20 cellular contexts compared by ENCODE assay signal in the genomic region with DNA sequence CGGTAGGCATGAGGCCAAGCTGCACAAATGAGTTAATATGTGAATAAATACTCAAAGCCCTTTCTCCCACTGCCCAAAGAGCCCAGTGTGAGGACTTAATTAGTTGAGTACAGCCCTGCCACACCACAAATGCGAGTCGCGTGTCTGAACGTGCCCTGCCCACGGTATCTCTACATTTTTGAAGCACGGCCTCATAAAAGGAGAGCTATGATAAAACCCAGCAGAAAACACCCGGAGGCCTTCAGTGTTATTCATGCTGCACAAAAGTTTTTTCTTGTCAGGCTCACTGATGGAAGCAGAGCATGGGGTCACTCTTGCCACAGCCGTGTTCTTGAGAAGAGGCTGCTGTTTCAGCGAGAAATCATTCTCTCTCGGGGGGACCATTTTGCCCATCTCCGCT.
A peak's percentile ranks its signal among the peaks of the same experiment; 100 is the strongest.
DNase-seq lines count a peak whose midpoint lies in the region; ATAC-seq, FAIRE-seq and TF ChIP-seq lines count a peak whose summit lies in the region.
"Had no signal": no experiment of that assay in that cellular context is flagged by ENCODE, and none has a peak within 500 bp of the region (broad histone marks: within the 10 kb centered on the region; RNA-seq: fewer than 3 reads in every experiment).

No MANE protein-coding gene starts in this region.

- 0 out of 2 replicates have a peak, but pooled peaks cover 8% of the 10 kb centered on the region for H3F3A ChIP-seq in GM23248 (ENCODE audit: insufficient read depth)

- no peaks in the 10 kb centered on the region for H3K9me2 ChIP-seq in GM23248 (ENCODE audit: insufficient read depth)

- H3K9me3 ChIP-seq in GM23248 (ENCODE audit: low read depth) = no peaks in the 10 kb centered on the region
- H3K9me3 ChIP-seq: BE2C, left ventricle myocardium inferior, ovary had no signal

- no peak overlapping the region for H3K4me3 ChIP-seq in BJ (ENCODE audit: low read depth, low read length)
- no peak overlapping the region for H3K4me3 ChIP-seq in GM23248
- no peak overlapping the region for H3K4me3 ChIP-seq in dorsolateral prefrontal cortex
- H3K4me3 ChIP-seq: left ventricle myocardium inferior, ovary, PC-9, skin epidermis had no signal

- DNase-seq in BJ (ENCODE audit: low read depth) (peak; percentile 39), GM23248 (peak; percentile 72), RWPE1 (ENCODE audit: low spot score) (peak; percentile 82), foreskin keratinocyte (peak; percentile 85 to 92), GM19239 (ENCODE audit: insufficient read length, low spot score) (no peak), dorsolateral prefrontal cortex (no peak), NCI-H128 (lab: John Stamatoyannopoulos, UW; ENCODE audit: unreplicated experiment) (no peak)
- DNase-seq in activated CD4-positive, alpha-beta T cell treated with anti-CD3 and anti-CD28 coated beads, Interleukin-2, amount 50 U/mL, for 1 hour = no peak
- DNase-seq: activated naive CD8-positive, alpha-beta T cell treated with anti-CD3 and anti-CD28 coated beads for 36 hours; activated T-cell treated with anti-CD3 and anti-CD28 coated beads, Interleukin-2, amount 50 U/mL, for 4 hours; BE2C; central memory CD4-positive, alpha-beta T cell; DMS153; effector CD8-positive, alpha-beta T cell; left ventricle myocardium inferior; NCI-H510A treated with DMSO at 0.1 percent for 48 hours; ovary; PC-9 had no signal

- intact Hi-C loops in dorsolateral prefrontal cortex (cut with DNase I) = no loop called here

- H3K36me3 ChIP-seq in BJ (ENCODE audit: control insufficient read depth, insufficient read depth, low read length) (no peaks in the 10 kb centered on the region), GM23248 (ENCODE audit: low read depth) (no peaks in the 10 kb centered on the region)
- H3K36me3 ChIP-seq: BE2C, left ventricle myocardium inferior, ovary had no signal

- H3K79me2 ChIP-seq in GM23248 (ENCODE audit: insufficient read depth) = no peaks in the 10 kb centered on the region

- peak; percentile 82 for ATAC-seq in foreskin keratinocyte
- ATAC-seq: activated T-cell treated with anti-CD3 and anti-CD28 coated beads, Interleukin-2, amount 50 U/mL, for 4 hours; SK-N-SH treated with all-trans-retinoic acid at 6 μM for 48 hours had no signal

- H3K27me3 ChIP-seq in BJ (ENCODE audit: control insufficient read depth, insufficient read depth, low read length) (peaks cover 4% of the 10 kb centered on the region), GM23248 (replicated peaks; ENCODE audit: insufficient read depth) (no peaks in the 10 kb centered on the region), foreskin keratinocyte (peaks cover 27% of the 10 kb centered on the region), dorsolateral prefrontal cortex (peaks cover 0 to 3% (median 0%) of the 10 kb centered on the region in 45 donors)
- H3K27me3 ChIP-seq: BE2C, ovary had no signal

- no peak overlapping the region for H2AFZ ChIP-seq in GM23248
- H2AFZ ChIP-seq: PC-9 had no signal

- no peak overlapping the region for H3K27ac ChIP-seq in GM23248
- peak overlapping the region; percentile 53 for H3K27ac ChIP-seq in RWPE1
- H3K27ac ChIP-seq in foreskin keratinocyte = no peak overlapping the region
- H3K27ac ChIP-seq in dorsolateral prefrontal cortex = peak overlapping the region in 11 of 59 donors; percentile 10 to 67 (median 43)
- H3K27ac ChIP-seq: left ventricle myocardium inferior, ovary, PC-9, skin epidermis had no signal

- no peak for FAIRE-seq in GM19239 (lab: Jason Lieb, UNC)

- CTCF ChIA-PET in BJ (lab: Yijun Ruan, JAX) = no interaction called here
- CTCF ChIA-PET in RWPE1 (lab: Yijun Ruan, JAX) = no interaction called here

- H3K4me1 ChIP-seq in GM23248 (ENCODE audit: insufficient read depth) (peaks cover 25% of the 10 kb centered on the region), foreskin keratinocyte (peaks cover 17% of the 10 kb centered on the region)

- in situ Hi-C loops in GM23248 (cut with MboI) = no loop called here

- WGBS in GM23248 (ENCODE audit: low coverage in 1 of 2, low lambda C conversion rate in 2 of 2, missing lambda C conversion rate in 2 of 2), 2 experiments = 47 to 58% methylated on average over 12 of the region's 12 CpGs

- no peaks in the 10 kb centered on the region for H4K20me1 ChIP-seq in GM23248 (ENCODE audit: insufficient read depth)

- POLR2A ChIA-PET in BJ (lab: Charles Lee) (no interaction called here), RWPE1 (lab: Yijun Ruan, JAX; ENCODE audit: low non-redundant PET) (no interaction called here)

- no peak overlapping the region for H3K9ac ChIP-seq in GM23248

- TF ChIP-seq CTCF in BJ (IDR thresholded peaks at IDR 0.05; ENCODE audit: insufficient read depth, low read depth, low read length) (no peak), RWPE1 (conservative IDR thresholded peaks at IDR 0.05; ENCODE audit: low read depth) (no peak), foreskin keratinocyte (conservative IDR thresholded peaks at IDR 0.05) (no peak), dorsolateral prefrontal cortex (IDR thresholded peaks at IDR 0.05 in 54 of 56, conservative IDR thresholded peaks at IDR 0.05 in 2 of 56; ENCODE audit: low read depth in 1 of 56, partially characterized antibody in 56 of 56) (no peak)

- no peak overlapping the region for H3K4me2 ChIP-seq in GM23248 (ENCODE audit: unreplicated experiment)
- H3K4me2 ChIP-seq: PC-9 had no signal

Comparison
In these comparisons a context has a peak if more than half of its experiments do, and no peak if none do; other contexts are left out.
1. DNase-seq: peak in BJ (single experiment), GM23248 (single experiment), RWPE1 (single experiment) and foreskin keratinocyte (2 of 2); none in GM19239 (single experiment), dorsolateral prefrontal cortex (0 of 10), NCI-H128 (single experiment) and activated CD4-positive, alpha-beta T cell treated with anti-CD3 and anti-CD28 coated beads, Interleukin-2, amount 50 U/mL, for 1 hour (single experiment).